ENCODE assay signal across 1 cellular context in genomic region chr5:176386491-176386890, GRCh38.
TF ChIP-seq lines count a peak whose summit lies in the region.

No MANE protein-coding gene starts in this region.

TF ChIP-seq in A549, 52 proteins besides CTCF, POLR2A, EP300 and RAD21:
- no peak for TF ChIP-seq JUNB (IDR thresholded peaks at IDR 0.05)
- TF ChIP-seq POLR2AphosphoS2 (conservative IDR thresholded peaks at IDR 0.05; ENCODE audit: low read length): no peak
- no peak for TF ChIP-seq RCOR1 (IDR thresholded peaks at IDR 0.05; ENCODE audit: low read depth, low read length)
- TF ChIP-seq EHMT2 (IDR thresholded peaks at IDR 0.05; ENCODE audit: low read depth): no peak
- TF ChIP-seq CHD2 (IDR thresholded peaks at IDR 0.05; ENCODE audit: low read length, partially characterized antibody): no peak
